11 cellular contexts compared by ENCODE assay signal in the genomic region with DNA sequence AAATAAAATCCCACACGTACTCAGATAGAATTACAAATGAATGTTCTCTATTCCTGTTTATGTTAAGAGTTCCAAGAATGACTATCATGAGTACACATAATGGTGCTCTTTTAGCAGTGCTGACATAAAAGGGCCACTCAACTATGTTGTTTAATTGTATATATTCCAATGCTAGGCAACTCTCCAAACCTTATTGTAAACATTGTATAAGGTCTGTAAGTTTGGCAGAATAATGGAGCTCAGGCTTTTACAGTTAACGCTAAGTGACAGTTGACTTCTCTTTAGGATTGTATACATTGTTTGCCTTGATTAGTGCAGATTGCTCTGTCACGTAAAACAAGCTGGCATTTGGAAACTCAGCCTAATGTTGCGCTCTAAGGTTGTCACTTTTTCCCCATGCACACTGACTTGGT. TPM values are rescaled to one million over a fixed set of nuclear protein-coding genes. Genes with fewer than 3 reads are reported as not detected.
DNase-seq lines count a peak whose midpoint lies in the region; FAIRE-seq and TF ChIP-seq lines count a peak whose summit lies in the region.
"Had no signal": no experiment of that assay in that cellular context is flagged by ENCODE, and none has a peak within 500 bp of the region (broad histone marks: within the 10 kb centered on the region; RNA-seq: fewer than 3 reads in every experiment).

No MANE protein-coding gene starts in this region.

- H3K9ac ChIP-seq in astrocyte (ENCODE audit: low read length) (no peak overlapping the region), neural cell (ENCODE audit: low read length) (no peak overlapping the region)

- no peaks in the 10 kb centered on the region for H3F3A ChIP-seq in neural cell (ENCODE audit: insufficient read depth, low read length, poor library complexity, severe bottlenecking)

- no peak overlapping the region for H3K4me3 Mint-ChIP-seq in astrocyte (ENCODE audit: unreplicated experiment)

- H3K4me3 ChIP-seq in astrocyte (ENCODE audit: insufficient read depth, low read depth, low read length) (no peak overlapping the region), neural cell (ENCODE audit: low read length) (no peak overlapping the region), MG63 (no peak overlapping the region)
- H3K4me3 ChIP-seq: skin epidermis had no signal

- H3K9me2 ChIP-seq in neural cell (ENCODE audit: insufficient read depth, low read length) = no peaks in the 10 kb centered on the region

- TF ChIP-seq EP300 in neural cell (conservative IDR thresholded peaks at IDR 0.05; ENCODE audit: poor library complexity, severe bottlenecking) = peak; percentile 83

- no peaks in the 10 kb centered on the region for H3K27me3 Mint-ChIP-seq in astrocyte (ENCODE audit: low read depth, unreplicated experiment)

- H3K4me1 ChIP-seq in astrocyte (ENCODE audit: insufficient read depth, low read length) = peaks cover 6% of the 10 kb centered on the region

- H3K27me3 ChIP-seq in astrocyte (ENCODE audit: insufficient read depth, low read length) (no peaks in the 10 kb centered on the region), neural cell (ENCODE audit: insufficient read depth, low read depth, low read length) (peaks cover 18% of the 10 kb centered on the region), MG63 (no peaks in the 10 kb centered on the region)

- no peak for FAIRE-seq in astrocyte (lab: Jason Lieb, UNC)

- H3K36me3 ChIP-seq in astrocyte (ENCODE audit: insufficient read depth, low read length) = no peaks in the 10 kb centered on the region
- H3K36me3 ChIP-seq in neural cell (ENCODE audit: insufficient read depth, low read length) = no peaks in the 10 kb centered on the region
- no peaks in the 10 kb centered on the region for H3K36me3 ChIP-seq in MG63

- H3K9me3 Mint-ChIP-seq in astrocyte (ENCODE audit: unreplicated experiment) = no peaks in the 10 kb centered on the region

- peak; percentile 63 for DNase-seq in EH (ENCODE audit: low read depth)
- DNase-seq in NCI-H1436 treated with DMSO at 0.1 percent for 48 hours (lab: John Stamatoyannopoulos, UW) = peak; percentile 84
- peak; percentile 41 for DNase-seq in astrocyte (ENCODE audit: low read depth)
- no peak for DNase-seq in DMS114 treated with DMSO at 0.1 percent for 48 hours (lab: John Stamatoyannopoulos, UW; ENCODE audit: unreplicated experiment)
- no peak for DNase-seq in NCI-H446 (lab: John Stamatoyannopoulos, UW)
- no peak for DNase-seq in GM10266 (ENCODE audit: extremely low spot score)
- DNase-seq in MG63 = no peak
- DNase-seq: activated gamma-delta T cell treated with Interleukin-2 at 50 U/mL for 16 hours, substantia nigra had no signal

- H3K79me2 ChIP-seq in astrocyte (ENCODE audit: insufficient read depth, low read length) = peaks cover 89% of the 10 kb centered on the region
- H3K79me2 ChIP-seq in neural cell (replicated peaks; ENCODE audit: insufficient read depth, low read length) = no peaks in the 10 kb centered on the region

- peaks cover 59% of the 10 kb centered on the region for H4K20me1 ChIP-seq in astrocyte (ENCODE audit: insufficient read depth, low read length)
- no peaks in the 10 kb centered on the region for H4K20me1 ChIP-seq in neural cell (ENCODE audit: insufficient read depth)

- H3K4me2 ChIP-seq in astrocyte (ENCODE audit: low read length) (no peak overlapping the region), neural cell (ENCODE audit: low read length) (no peak overlapping the region)

- TF ChIP-seq CTCF in astrocyte (IDR thresholded peaks at IDR 0.05; ENCODE audit: insufficient read depth, low read depth, low read length) (no peak), neural cell (IDR thresholded peaks at IDR 0.05; ENCODE audit: poor library complexity, severe bottlenecking) (no peak), GM10266 (IDR thresholded peaks at IDR 0.05; ENCODE audit: control insufficient read depth, insufficient read depth, low read depth, missing control alignments) (no peak)

- H3K27ac Mint-ChIP-seq in astrocyte (ENCODE audit: unreplicated experiment) = no peak overlapping the region

- H3K27ac ChIP-seq in astrocyte (ENCODE audit: low read depth, low read length) (no peak overlapping the region), neural cell (ENCODE audit: low read length) (no peak overlapping the region)

- no peak for TF ChIP-seq RAD21 in neural cell (conservative IDR thresholded peaks at IDR 0.05)

- H2AFZ ChIP-seq in astrocyte (ENCODE audit: low read depth, low read length) = no peak overlapping the region
- H2AFZ ChIP-seq in neural cell (ENCODE audit: low read depth, low read length) = no peak overlapping the region

- no peaks in the 10 kb centered on the region for H3K36me3 Mint-ChIP-seq in astrocyte (ENCODE audit: low read depth, unreplicated experiment)

- H3K9me3 ChIP-seq in astrocyte (ENCODE audit: insufficient read depth, low read depth, low read length) (no peaks in the 10 kb centered on the region), neural cell (ENCODE audit: low read length) (no peaks in the 10 kb centered on the region), MG63 (no peaks in the 10 kb centered on the region)

- peaks cover 48% of the 10 kb centered on the region for H3K4me1 Mint-ChIP-seq in astrocyte (ENCODE audit: low read depth, unreplicated experiment)

TF ChIP-seq in neural cell, 6 proteins besides CTCF, POLR2A, EP300 and RAD21:
- peak; percentile 75 for TF ChIP-seq POLR2AphosphoS5 (IDR thresholded peaks at IDR 0.05)
- TF ChIP-seq EZH2 (IDR thresholded peaks at IDR 0.05; ENCODE audit: borderline replicate concordance, insufficient read depth, low read length, poor library complexity, severe bottlenecking) = no peak
- no peak for TF ChIP-seq MXI1 (conservative IDR thresholded peaks at IDR 0.05; ENCODE audit: poor library complexity, severe bottlenecking)
- TF ChIP-seq REST (IDR thresholded peaks at IDR 0.05; ENCODE audit: borderline replicate concordance) = no peak

RNA-seq across cellular contexts. Expression of gene RBMS1, which starts 20.8 kb away (rescaled TPM):
- 148 and 152 TPM in 2 replicates for total RNA-seq in astrocyte
- polyA plus RNA-seq in neural cell = 6.7 and 8.4 TPM in 2 replicates
- polyA minus RNA-seq in neural cell = 12.4 and 13.1 TPM in 2 replicates
- 36.6 and 38.7 TPM in 2 replicates for total RNA-seq in MG63 (2014; rRNA removed; shearing (Covaris generic); ENCODE audit: low replicate concordance)

Comparison
In these comparisons a context has a peak if more than half of its experiments do, and no peak if none do; other contexts are left out.
1. DNase-seq: peak in EH (single experiment), NCI-H1436 treated with DMSO at 0.1 percent for 48 hours (single experiment) and astrocyte (single experiment); none in DMS114 treated with DMSO at 0.1 percent for 48 hours (single experiment), NCI-H446 (0 of 2), GM10266 (single experiment) and MG63 (single experiment).